ENCODE assay signal across 2 cellular contexts in the genomic region with DNA sequence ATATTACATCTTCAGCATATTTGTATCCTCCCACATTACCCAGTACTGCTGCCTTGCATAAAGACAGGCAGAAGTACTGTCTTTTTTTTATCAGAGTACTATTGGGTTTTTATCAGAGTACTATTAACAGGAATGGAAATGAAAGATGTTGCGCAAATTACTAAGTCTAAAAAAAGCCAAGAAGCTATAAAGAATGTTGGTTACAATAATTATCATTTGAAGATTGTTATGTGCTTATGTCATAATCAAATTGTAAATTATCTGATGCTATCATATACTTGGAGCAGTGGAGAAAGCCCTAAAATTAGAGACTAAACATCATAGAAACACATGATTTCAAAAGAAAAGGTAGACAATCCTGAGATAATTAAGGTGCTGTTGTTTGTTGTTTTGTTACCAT.
TF ChIP-seq lines count a peak whose summit lies in the region.

No MANE protein-coding gene starts in this region.

TF ChIP-seq in SK-N-SH, 30 proteins besides CTCF, POLR2A, EP300 and RAD21 (continued from another document):
- TF ChIP-seq MAX (IDR thresholded peaks at IDR 0.05; ENCODE audit: low read depth) (no peak), MXI1 (IDR thresholded peaks at IDR 0.05; ENCODE audit: low read depth, low read length) (no peak), MEF2A (IDR thresholded peaks at IDR 0.05; ENCODE audit: borderline replicate concordance, low read depth) (no peak), SMC3 (IDR thresholded peaks at IDR 0.05; ENCODE audit: low read depth, low read length) (no peak), FOXJ3 (CRISPR knock-in tag; IDR thresholded peaks at IDR 0.05) (no peak), REST (IDR thresholded peaks at IDR 0.05; ENCODE audit: low read depth, low read length) (no peak), TEAD4 (IDR thresholded peaks at IDR 0.05; ENCODE audit: borderline replicate concordance, insufficient read depth) (no peak)
- TF ChIP-seq, protein P1, sequence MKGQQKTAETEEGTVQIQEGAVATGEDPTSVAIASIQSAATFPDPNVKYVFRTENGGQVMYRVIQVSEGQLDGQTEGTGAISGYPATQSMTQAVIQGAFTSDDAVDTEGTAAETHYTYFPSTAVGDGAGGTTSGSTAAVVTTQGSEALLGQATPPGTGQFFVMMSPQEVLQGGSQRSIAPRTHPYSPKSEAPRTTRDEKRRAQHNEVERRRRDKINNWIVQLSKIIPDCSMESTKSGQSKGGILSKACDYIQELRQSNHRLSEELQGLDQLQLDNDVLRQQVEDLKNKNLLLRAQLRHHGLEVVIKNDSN (IDR thresholded peaks at IDR 0.05; ENCODE audit: borderline replicate concordance, low read depth), result no peak

TF ChIP-seq in HepG2, 621 proteins besides CTCF, POLR2A, EP300 and RAD21 (continued from another document):
- no peak for TF ChIP-seq ZNF644 (CRISPR knock-in tag; IDR thresholded peaks at IDR 0.05; ENCODE audit: low read depth)
- no peak for TF ChIP-seq RAD51 (IDR thresholded peaks at IDR 0.05; ENCODE audit: borderline replicate concordance)
- TF ChIP-seq KLF12 (CRISPR knock-in tag; IDR thresholded peaks at IDR 0.05; ENCODE audit: borderline replicate concordance), result no peak
- no peak for TF ChIP-seq MLX (CRISPR knock-in tag; IDR thresholded peaks at IDR 0.05)
- no peak for TF ChIP-seq ZNF710 (CRISPR knock-in tag; IDR thresholded peaks at IDR 0.05; ENCODE audit: borderline replicate concordance)
- no peak for TF ChIP-seq PITX1 (CRISPR knock-in tag; IDR thresholded peaks at IDR 0.05)
- no peak for TF ChIP-seq SIX4 (CRISPR knock-in tag; IDR thresholded peaks at IDR 0.05)
- TF ChIP-seq ZNF589 (CRISPR knock-in tag; conservative IDR thresholded peaks at IDR 0.05), result no peak
- TF ChIP-seq, protein P2, sequence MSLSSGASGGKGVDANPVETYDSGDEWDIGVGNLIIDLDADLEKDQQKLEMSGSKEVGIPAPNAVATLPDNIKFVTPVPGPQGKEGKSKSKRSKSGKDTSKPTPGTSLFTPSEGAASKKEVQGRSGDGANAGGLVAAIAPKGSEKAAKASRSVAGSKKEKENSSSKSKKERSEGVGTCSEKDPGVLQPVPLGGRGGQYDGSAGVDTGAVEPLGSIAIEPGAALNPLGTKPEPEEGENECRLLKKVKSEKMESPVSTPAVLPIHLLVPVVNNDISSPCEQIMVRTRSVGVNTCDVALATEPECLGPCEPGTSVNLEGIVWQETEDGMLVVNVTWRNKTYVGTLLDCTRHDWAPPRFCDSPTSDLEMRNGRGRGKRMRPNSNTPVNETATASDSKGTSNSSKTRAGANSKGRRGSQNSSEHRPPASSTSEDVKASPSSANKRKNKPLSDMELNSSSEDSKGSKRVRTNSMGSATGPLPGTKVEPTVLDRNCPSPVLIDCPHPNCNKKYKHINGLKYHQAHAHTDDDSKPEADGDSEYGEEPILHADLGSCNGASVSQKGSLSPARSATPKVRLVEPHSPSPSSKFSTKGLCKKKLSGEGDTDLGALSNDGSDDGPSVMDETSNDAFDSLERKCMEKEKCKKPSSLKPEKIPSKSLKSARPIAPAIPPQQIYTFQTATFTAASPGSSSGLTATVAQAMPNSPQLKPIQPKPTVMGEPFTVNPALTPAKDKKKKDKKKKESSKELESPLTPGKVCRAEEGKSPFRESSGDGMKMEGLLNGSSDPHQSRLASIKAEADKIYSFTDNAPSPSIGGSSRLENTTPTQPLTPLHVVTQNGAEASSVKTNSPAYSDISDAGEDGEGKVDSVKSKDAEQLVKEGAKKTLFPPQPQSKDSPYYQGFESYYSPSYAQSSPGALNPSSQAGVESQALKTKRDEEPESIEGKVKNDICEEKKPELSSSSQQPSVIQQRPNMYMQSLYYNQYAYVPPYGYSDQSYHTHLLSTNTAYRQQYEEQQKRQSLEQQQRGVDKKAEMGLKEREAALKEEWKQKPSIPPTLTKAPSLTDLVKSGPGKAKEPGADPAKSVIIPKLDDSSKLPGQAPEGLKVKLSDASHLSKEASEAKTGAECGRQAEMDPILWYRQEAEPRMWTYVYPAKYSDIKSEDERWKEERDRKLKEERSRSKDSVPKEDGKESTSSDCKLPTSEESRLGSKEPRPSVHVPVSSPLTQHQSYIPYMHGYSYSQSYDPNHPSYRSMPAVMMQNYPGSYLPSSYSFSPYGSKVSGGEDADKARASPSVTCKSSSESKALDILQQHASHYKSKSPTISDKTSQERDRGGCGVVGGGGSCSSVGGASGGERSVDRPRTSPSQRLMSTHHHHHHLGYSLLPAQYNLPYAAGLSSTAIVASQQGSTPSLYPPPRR (CRISPR knock-in tag; IDR thresholded peaks at IDR 0.05; ENCODE audit: borderline replicate concordance), result no peak
- TF ChIP-seq, protein P3, sequence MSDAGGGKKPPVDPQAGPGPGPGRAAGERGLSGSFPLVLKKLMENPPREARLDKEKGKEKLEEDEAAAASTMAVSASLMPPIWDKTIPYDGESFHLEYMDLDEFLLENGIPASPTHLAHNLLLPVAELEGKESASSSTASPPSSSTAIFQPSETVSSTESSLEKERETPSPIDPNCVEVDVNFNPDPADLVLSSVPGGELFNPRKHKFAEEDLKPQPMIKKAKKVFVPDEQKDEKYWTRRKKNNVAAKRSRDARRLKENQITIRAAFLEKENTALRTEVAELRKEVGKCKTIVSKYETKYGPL (CRISPR knock-in tag; IDR thresholded peaks at IDR 0.05), result no peak
